Comparison of ENCODE assay signal across 8 cellular contexts in the genomic region with DNA sequence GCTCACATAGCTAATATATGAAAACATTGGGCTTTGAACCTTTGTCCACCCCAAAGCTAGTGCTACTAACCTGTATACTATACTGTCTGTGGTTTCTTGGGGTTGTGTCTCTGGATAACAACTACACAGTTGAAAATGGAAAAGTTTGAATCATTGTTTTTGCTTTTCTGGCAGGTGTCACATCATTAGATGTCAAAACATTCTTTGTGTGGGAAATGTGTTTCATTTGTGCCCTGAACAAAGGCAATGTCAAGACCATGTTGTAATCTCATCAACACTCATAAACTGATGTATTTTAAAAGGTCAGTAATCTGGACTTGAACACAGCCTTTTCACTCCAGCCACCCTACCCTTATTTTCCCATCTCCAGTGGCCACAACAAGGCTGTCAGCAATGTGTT. TPM values are rescaled to one million over a fixed set of nuclear protein-coding genes. Genes with fewer than 3 reads are reported as not detected.
"Had no signal": no experiment of that assay in that cellular context is flagged by ENCODE, and none has a peak within 500 bp of the region (broad histone marks: within the 10 kb centered on the region; RNA-seq: fewer than 3 reads in every experiment).

No MANE protein-coding gene starts in this region.

- ATAC-seq: GM12878 had no signal

- FAIRE-seq: G401.6, GM12878, GM12891, GM18507, GM19239 had no signal

- H3K4me3 ChIP-seq: GM12878 had no signal

- DNase-seq: GDM1, GF-D8 had no signal

RNA-seq across cellular contexts. Expression of a gene that starts 16.5 kb away (rescaled TPM):
- total RNA-seq: G401, GM12878 had no signal
- polyA plus RNA-seq: GM12878 had no signal
